Comparison of ENCODE assay signal across 7 cellular contexts in genomic region chr15:40953713-40954074, GRCh38. TPM values are rescaled to one million over a fixed set of nuclear protein-coding genes. Genes with fewer than 3 reads are reported as not detected.
DNase-seq lines count a peak whose midpoint lies in the region; ATAC-seq and TF ChIP-seq lines count a peak whose summit lies in the region.

No MANE protein-coding gene starts in this region.

- H2AFZ ChIP-seq in SU-DHL-6 (ENCODE audit: low read depth, low read length, severe bottlenecking) = peak overlapping the region; percentile 91
- H2AFZ ChIP-seq in smooth muscle cell (ENCODE audit: low read depth) = peak overlapping the region; percentile 79

- H3K4me2 ChIP-seq in SU-DHL-6 (ENCODE audit: low read depth, low read length, poor library complexity, severe bottlenecking) = peak overlapping the region; percentile 79
- H3K4me2 ChIP-seq in smooth muscle cell = peak overlapping the region; percentile 93

- H3K36me3 ChIP-seq in HAP-1 (replicated peaks) (peaks cover 26% of the 10 kb centered on the region), SU-DHL-6 (ENCODE audit: low read length) (no peaks in the 10 kb centered on the region), smooth muscle cell (ENCODE audit: low read depth) (no peaks in the 10 kb centered on the region)

- WGBS in smooth muscle cell (ENCODE audit: low lambda C conversion rate) = 1% methylated on average over 17 of the region's 17 CpGs

- H3K4me3 ChIP-seq in HAP-1 (peak overlapping the region; percentile 53), SU-DHL-6 (ENCODE audit: insufficient read depth, low read length, poor library complexity, severe bottlenecking) (peak overlapping the region; percentile 66), smooth muscle cell (peak overlapping the region; percentile 79)

- peak overlapping the region; percentile 81 for H3K9ac ChIP-seq in SU-DHL-6 (ENCODE audit: low read length)
- peak overlapping the region; percentile 75 for H3K9ac ChIP-seq in smooth muscle cell (ENCODE audit: low read depth)

- H3K4me1 Mint-ChIP-seq in glutamatergic neuron (ENCODE audit: low read depth, unreplicated experiment) = peaks cover 7% of the 10 kb centered on the region

- H3K27me3 ChIP-seq in HAP-1 (ENCODE audit: low read depth) (no peaks in the 10 kb centered on the region), SU-DHL-6 (ENCODE audit: low read length) (no peaks in the 10 kb centered on the region), smooth muscle cell (ENCODE audit: low read depth) (no peaks in the 10 kb centered on the region)

- H3K4me1 ChIP-seq in HAP-1 (peaks cover 22% of the 10 kb centered on the region), smooth muscle cell (ENCODE audit: low read depth) (no peaks in the 10 kb centered on the region)

- H4K20me1 ChIP-seq in SU-DHL-6 (ENCODE audit: low read depth, low read length) = no peaks in the 10 kb centered on the region
- H4K20me1 ChIP-seq in smooth muscle cell (ENCODE audit: low read depth) = peaks cover 31% of the 10 kb centered on the region

- no peaks in the 10 kb centered on the region for H3K9me2 ChIP-seq in SU-DHL-6 (replicated peaks; ENCODE audit: insufficient read depth, low read length)

- H3K9me3 ChIP-seq in HAP-1 (no peaks in the 10 kb centered on the region), SU-DHL-6 (ENCODE audit: insufficient read depth, low read length) (no peaks in the 10 kb centered on the region), smooth muscle cell (replicated peaks; ENCODE audit: low read depth) (no peaks in the 10 kb centered on the region)

- peaks cover 15% of the 10 kb centered on the region for H3K9me3 Mint-ChIP-seq in glutamatergic neuron (ENCODE audit: unreplicated experiment)

- peak overlapping the region; percentile 91 for H3K27ac Mint-ChIP-seq in glutamatergic neuron (ENCODE audit: unreplicated experiment)

- H3K4me3 Mint-ChIP-seq in glutamatergic neuron (ENCODE audit: unreplicated experiment) = peak overlapping the region; percentile 93

- H3K27ac ChIP-seq in SU-DHL-6 (ENCODE audit: low read depth, low read length) (no peak overlapping the region), smooth muscle cell (ENCODE audit: low read depth) (peak overlapping the region; percentile 78)

- H3K36me3 Mint-ChIP-seq in glutamatergic neuron (ENCODE audit: unreplicated experiment) = no peaks in the 10 kb centered on the region

- DNase-seq in HAP-1 (ENCODE audit: low spot score in 2 of 2) (no peak), glutamatergic neuron (peak; percentile 32), smooth muscle cell (lab: John Stamatoyannopoulos, UW; ENCODE audit: unreplicated experiment) (no peak), cerebellum (ENCODE audit: low spot score) (no peak)

- in situ Hi-C loops in HAP-1 (cut with MboI; ENCODE audit: low sequenced_read_pairs) = no loop called here

- H3K27me3 Mint-ChIP-seq in glutamatergic neuron (ENCODE audit: unreplicated experiment) = peaks cover 19% of the 10 kb centered on the region

- no peak for TF ChIP-seq CTCF in SU-DHL-6 (IDR thresholded peaks at IDR 0.05; ENCODE audit: insufficient read depth, low read length, poor library complexity, severe bottlenecking)
- no peak for TF ChIP-seq CTCF in glutamatergic neuron (IDR thresholded peaks at IDR 0.05; ENCODE audit: partially characterized antibody, unreplicated experiment)
- TF ChIP-seq CTCF in smooth muscle cell (IDR thresholded peaks at IDR 0.05; ENCODE audit: borderline replicate concordance, insufficient read depth, poor library complexity, severe bottlenecking) = no peak

- ATAC-seq in GM19351 (IDR thresholded peaks at IDR 0.05; ENCODE audit: unreplicated experiment) (no peak), GM21528 (IDR thresholded peaks at IDR 0.05; ENCODE audit: low FRiP score, unreplicated experiment) (no peak)

- no peaks in the 10 kb centered on the region for H3K79me2 ChIP-seq in SU-DHL-6 (ENCODE audit: insufficient read depth, low read length)
- peaks cover 29% of the 10 kb centered on the region for H3K79me2 ChIP-seq in smooth muscle cell (ENCODE audit: low read depth)

- H3F3A ChIP-seq in SU-DHL-6 (ENCODE audit: insufficient read depth) (no peaks in the 10 kb centered on the region), smooth muscle cell (ENCODE audit: low read depth) (peaks cover 3% of the 10 kb centered on the region)

RNA-seq across cellular contexts. Expression of gene CHAC1, which starts 0.4 kb away (rescaled TPM):
- total RNA-seq in glutamatergic neuron (ENCODE audit: unreplicated experiment) (45.6 TPM), smooth muscle cell (25.2 and 29.6 TPM in 2 replicates), cerebellum (2.1 TPM)
- polyA plus RNA-seq in smooth muscle cell = 31.5 and 33.6 TPM in 2 replicates

RNA-seq across cellular contexts. Expression of gene DLL4, which starts 24.6 kb away (rescaled TPM):
- total RNA-seq in glutamatergic neuron (ENCODE audit: unreplicated experiment) (12.5 TPM), smooth muscle cell (0.04 TPM in 1 of 2 replicates, not detected in the other), cerebellum (4.4 TPM)
- 0.37 TPM in 1 of 2 replicates, not detected in the other for polyA plus RNA-seq in smooth muscle cell

RNA-seq across cellular contexts. Expression of gene VPS18, which starts 59.4 kb away (rescaled TPM):
- total RNA-seq in glutamatergic neuron (ENCODE audit: unreplicated experiment) = 33.5 TPM
- total RNA-seq in smooth muscle cell = 14.2 and 15.4 TPM in 2 replicates
- polyA plus RNA-seq in smooth muscle cell = 17.2 and 24.4 TPM in 2 replicates
- total RNA-seq in cerebellum = 19.0 TPM
